13 cellular contexts compared by ENCODE assay signal in genomic region chr14:60707858-60708257, GRCh38. TPM values are rescaled to one million over a fixed set of nuclear protein-coding genes. Genes with fewer than 3 reads are reported as not detected.
A peak's percentile ranks its signal among the peaks of the same experiment; 100 is the strongest.
DNase-seq lines count a peak whose midpoint lies in the region; ATAC-seq and TF ChIP-seq lines count a peak whose summit lies in the region.
"Had no signal": no experiment of that assay in that cellular context is flagged by ENCODE, and none has a peak within 500 bp of the region (broad histone marks: within the 10 kb centered on the region; RNA-seq: fewer than 3 reads in every experiment).

No MANE protein-coding gene starts in this region.

- H3K4me3 Mint-ChIP-seq in activated CD4-positive, alpha-beta T cell treated with anti-CD3 and anti-CD28 coated beads, Interleukin-2, amount 10 ng/mL, durations not matched to agents 24 days and 14 days: no peak overlapping the region
- no peak overlapping the region for H3K4me3 Mint-ChIP-seq in activated CD4-positive, alpha-beta T cell treated with anti-CD3 and anti-CD28 coated beads, Interleukin-2, amount 10 ng/mL, durations not matched to agents 7 days and 5 days
- H3K4me3 Mint-ChIP-seq in WTC11 (no peak overlapping the region), osteocyte (ENCODE audit: unreplicated experiment) (no peak overlapping the region)
- H3K4me3 Mint-ChIP-seq: CD4-positive, alpha-beta T cell; H9 had no signal

- intact Hi-C loops in activated CD4-positive, alpha-beta T cell treated with anti-CD3 and anti-CD28 coated beads, Interleukin-2, amount 10 ng/mL, durations not matched to agents 24 days and 14 days (cut with micrococcal nuclease): no loop called here

- no peak for TF ChIP-seq CTCF in WTC11 (IDR thresholded peaks at IDR 0.05)
- no peak for TF ChIP-seq CTCF in osteocyte (IDR thresholded peaks at IDR 0.05)

- H3K27me3 Mint-ChIP-seq in activated CD4-positive, alpha-beta T cell treated with anti-CD3 and anti-CD28 coated beads, Interleukin-2, amount 10 ng/mL, durations not matched to agents 24 days and 14 days: peaks cover 35% of the 10 kb centered on the region
- peaks cover 34% of the 10 kb centered on the region for H3K27me3 Mint-ChIP-seq in activated CD4-positive, alpha-beta T cell treated with anti-CD3 and anti-CD28 coated beads, Interleukin-2, amount 10 ng/mL, durations not matched to agents 7 days and 5 days
- H3K27me3 Mint-ChIP-seq in WTC11 (ENCODE audit: low read depth) (no peaks in the 10 kb centered on the region), osteocyte (ENCODE audit: unreplicated experiment) (no peaks in the 10 kb centered on the region)

- no peaks in the 10 kb centered on the region for H3K4me1 Mint-ChIP-seq in activated CD4-positive, alpha-beta T cell treated with anti-CD3 and anti-CD28 coated beads, Interleukin-2, amount 10 ng/mL, durations not matched to agents 24 days and 14 days
- no peaks in the 10 kb centered on the region for H3K4me1 Mint-ChIP-seq in activated CD4-positive, alpha-beta T cell treated with anti-CD3 and anti-CD28 coated beads, Interleukin-2, amount 10 ng/mL, durations not matched to agents 7 days and 5 days
- peaks cover 14% of the 10 kb centered on the region for H3K4me1 Mint-ChIP-seq in WTC11
- peaks cover 24% of the 10 kb centered on the region for H3K4me1 Mint-ChIP-seq in osteocyte (ENCODE audit: unreplicated experiment)

- peak; percentile 67 for ATAC-seq in WTC11
- ATAC-seq: A549 had no signal

- CTCF ChIA-PET in activated CD4-positive, alpha-beta T cell treated with anti-CD3 and anti-CD28 coated beads, Interleukin-2, amount 10 ng/mL, durations not matched to agents 7 days and 5 days (lab: Charles Lee): interaction anchor here (1.0 kb wide), 1 partner anchor 20 kb away, joined by 3 read pairs; no protein-coding TSS in a partner anchor
- CTCF ChIA-PET in WTC11 (lab: Charles Lee): no interaction called here

- no peaks in the 10 kb centered on the region for H3K36me3 Mint-ChIP-seq in activated CD4-positive, alpha-beta T cell treated with anti-CD3 and anti-CD28 coated beads, Interleukin-2, amount 10 ng/mL, durations not matched to agents 24 days and 14 days (ENCODE audit: low read depth)
- no peaks in the 10 kb centered on the region for H3K36me3 Mint-ChIP-seq in activated CD4-positive, alpha-beta T cell treated with anti-CD3 and anti-CD28 coated beads, Interleukin-2, amount 10 ng/mL, durations not matched to agents 7 days and 5 days (ENCODE audit: low read depth)
- H3K36me3 Mint-ChIP-seq in WTC11: peaks cover 2% of the 10 kb centered on the region; the same call in 1 of the 2 replicates
- peaks cover 34% of the 10 kb centered on the region for H3K36me3 Mint-ChIP-seq in osteocyte (ENCODE audit: unreplicated experiment)

- peak; percentile 29 for DNase-seq in activated CD4-positive, alpha-beta T cell treated with anti-CD3 and anti-CD28 coated beads, Interleukin-2, amount 10 ng/mL, durations not matched to agents 24 days and 14 days
- DNase-seq in activated CD4-positive, alpha-beta T cell treated with anti-CD3 and anti-CD28 coated beads, Interleukin-2, amount 10 ng/mL, durations not matched to agents 7 days and 5 days: no peak
- DNase-seq in WTC11 (ENCODE audit: low spot score): no peak
- no peak for DNase-seq in osteocyte (ENCODE audit: extremely low spot score, unreplicated experiment)
- no peak for DNase-seq in activated effector memory CD4-positive, alpha-beta T cell treated with anti-CD3 and anti-CD28 coated beads, Interleukin-2, amount 50 U/mL, for 16 hours
- no peak for DNase-seq in hypothalamus (lab: John Stamatoyannopoulos, UW)
- DNase-seq in foreskin melanocyte: no peak
- DNase-seq: AML-193; Caco-2; CD4-positive, alpha-beta T cell; GDM1; H9 had no signal

- POLR2A ChIA-PET in activated CD4-positive, alpha-beta T cell treated with anti-CD3 and anti-CD28 coated beads, Interleukin-2, amount 10 ng/mL, durations not matched to agents 7 days and 5 days (lab: Charles Lee): no interaction called here
- POLR2A ChIA-PET in WTC11 (lab: Charles Lee): interaction anchor here (0.6 kb wide), 1 partner anchor 44 kb away, joined by 3 read pairs; no protein-coding TSS in a partner anchor

- H3K9me3 Mint-ChIP-seq in activated CD4-positive, alpha-beta T cell treated with anti-CD3 and anti-CD28 coated beads, Interleukin-2, amount 10 ng/mL, durations not matched to agents 24 days and 14 days: no peaks in the 10 kb centered on the region
- no peaks in the 10 kb centered on the region for H3K9me3 Mint-ChIP-seq in activated CD4-positive, alpha-beta T cell treated with anti-CD3 and anti-CD28 coated beads, Interleukin-2, amount 10 ng/mL, durations not matched to agents 7 days and 5 days
- H3K9me3 Mint-ChIP-seq in WTC11 (no peaks in the 10 kb centered on the region), osteocyte (ENCODE audit: unreplicated experiment) (no peaks in the 10 kb centered on the region)
- H3K9me3 Mint-ChIP-seq: CD4-positive, alpha-beta T cell; H9 had no signal

- no peak overlapping the region for H3K27ac Mint-ChIP-seq in activated CD4-positive, alpha-beta T cell treated with anti-CD3 and anti-CD28 coated beads, Interleukin-2, amount 10 ng/mL, durations not matched to agents 24 days and 14 days
- no peak overlapping the region for H3K27ac Mint-ChIP-seq in activated CD4-positive, alpha-beta T cell treated with anti-CD3 and anti-CD28 coated beads, Interleukin-2, amount 10 ng/mL, durations not matched to agents 7 days and 5 days
- H3K27ac Mint-ChIP-seq in WTC11: no peak overlapping the region
- peak overlapping the region; percentile 20 for H3K27ac Mint-ChIP-seq in osteocyte (ENCODE audit: unreplicated experiment)
- H3K27ac Mint-ChIP-seq: CD4-positive, alpha-beta T cell had no signal

TF ChIP-seq in WTC11, 78 proteins besides CTCF, POLR2A, EP300 and RAD21:
- TF ChIP-seq KAT7 (CRISPR knock-in tag; IDR thresholded peaks at IDR 0.05; ENCODE audit: borderline replicate concordance) (no peak), TP53 (CRISPR knock-in tag; IDR thresholded peaks at IDR 0.05) (no peak), RORB (CRISPR knock-in tag; IDR thresholded peaks at IDR 0.05) (no peak), SMAD4 (CRISPR knock-in tag; IDR thresholded peaks at IDR 0.05) (no peak), ZNF425 (CRISPR knock-in tag; conservative IDR thresholded peaks at IDR 0.05) (no peak), CREM (CRISPR knock-in tag; IDR thresholded peaks at IDR 0.05) (no peak), CDX4 (CRISPR knock-in tag; IDR thresholded peaks at IDR 0.05; ENCODE audit: borderline replicate concordance) (no peak)

RNA-seq across cellular contexts. Expression of gene SIX4, which starts 16.3 kb away (rescaled TPM):
- 0.23 and 0.52 TPM in 2 replicates for total RNA-seq in activated CD4-positive, alpha-beta T cell treated with anti-CD3 and anti-CD28 coated beads, Interleukin-2, amount 10 ng/mL, durations not matched to agents 24 days and 14 days
- total RNA-seq in activated CD4-positive, alpha-beta T cell treated with anti-CD3 and anti-CD28 coated beads, Interleukin-2, amount 10 ng/mL, durations not matched to agents 7 days and 5 days: under 1 TPM; 0.02 to 0.08 TPM
- total RNA-seq in WTC11 (2021) (40.0 to 41.8 TPM (median 41.6 TPM) in 3 replicates), osteocyte (80.0 and 80.1 TPM in 2 replicates)
- total RNA-seq: CD4-positive, alpha-beta T cell had no signal

RNA-seq across cellular contexts. Expression of gene MNAT1, which starts 26.7 kb away (rescaled TPM):
- 42.6 and 45.0 TPM in 2 replicates for total RNA-seq in activated CD4-positive, alpha-beta T cell treated with anti-CD3 and anti-CD28 coated beads, Interleukin-2, amount 10 ng/mL, durations not matched to agents 24 days and 14 days
- total RNA-seq in activated CD4-positive, alpha-beta T cell treated with anti-CD3 and anti-CD28 coated beads, Interleukin-2, amount 10 ng/mL, durations not matched to agents 7 days and 5 days: 10 to 100 TPM; 27.8 to 39.8 TPM
- total RNA-seq in WTC11 (2021) (55.2 to 59.0 TPM (median 56.0 TPM) in 3 replicates), osteocyte (57.5 and 59.9 TPM in 2 replicates)

RNA-seq across cellular contexts. Expression of gene SIX1, which starts 58.6 kb away (rescaled TPM):
- total RNA-seq in activated CD4-positive, alpha-beta T cell treated with anti-CD3 and anti-CD28 coated beads, Interleukin-2, amount 10 ng/mL, durations not matched to agents 24 days and 14 days: 0.26 and 0.31 TPM in 2 replicates
- total RNA-seq in activated CD4-positive, alpha-beta T cell treated with anti-CD3 and anti-CD28 coated beads, Interleukin-2, amount 10 ng/mL, durations not matched to agents 7 days and 5 days: not detected
- 0.21 to 0.59 TPM (median 0.30 TPM) in 3 replicates for total RNA-seq in WTC11 (2021)
- total RNA-seq in osteocyte: 339 and 340 TPM in 2 replicates
- total RNA-seq: CD4-positive, alpha-beta T cell had no signal

Comparison
In these comparisons a context has a peak if more than half of its experiments do, and no peak if none do; other contexts are left out.
1. RNA of gene SIX4, which starts 16.3 kb away (total RNA-seq): 80.0 to 80.1 TPM in osteocyte and 40.0 to 41.8 TPM in WTC11; 0.23 to 0.52 TPM in activated CD4-positive, alpha-beta T cell treated with anti-CD3 and anti-CD28 coated beads, Interleukin-2, amount 10 ng/mL, durations not matched to agents 24 days and 14 days and 0.02 to 0.08 TPM in activated CD4-positive, alpha-beta T cell treated with anti-CD3 and anti-CD28 coated beads, Interleukin-2, amount 10 ng/mL, durations not matched to agents 7 days and 5 days; every median in the first group is over 10 times any median in the second.
2. RNA of gene SIX1, which starts 58.6 kb away (total RNA-seq): 339 to 340 TPM in osteocyte; 0.21 to 0.59 TPM in WTC11, 0.26 to 0.31 TPM in activated CD4-positive, alpha-beta T cell treated with anti-CD3 and anti-CD28 coated beads, Interleukin-2, amount 10 ng/mL, durations not matched to agents 24 days and 14 days and not detected in activated CD4-positive, alpha-beta T cell treated with anti-CD3 and anti-CD28 coated beads, Interleukin-2, amount 10 ng/mL, durations not matched to agents 7 days and 5 days; every median in the first group is over 100 times any median in the second.